Comparison of ENCODE assay signal across 20 cellular contexts in the genomic region with DNA sequence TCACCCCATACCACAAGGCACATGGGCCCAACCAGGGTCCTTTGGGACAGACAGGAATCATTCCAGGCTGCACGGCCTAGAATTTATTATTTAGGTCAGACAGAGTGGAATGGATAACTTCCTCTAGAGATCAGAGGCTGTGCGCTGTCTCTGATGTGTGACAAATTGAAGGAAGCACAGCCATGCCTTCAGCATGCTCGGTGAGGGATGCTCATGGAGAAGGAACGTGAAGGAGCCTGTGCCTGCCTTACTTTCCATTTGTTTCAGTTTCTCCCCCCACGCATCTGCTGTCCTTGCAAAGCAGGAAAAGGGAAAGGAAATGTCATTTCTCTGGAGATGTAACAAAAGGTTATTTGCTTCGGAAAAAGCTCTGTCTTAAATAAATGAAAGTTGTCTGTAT.
"Had no signal": no experiment of that assay in that cellular context is flagged by ENCODE, and none has a peak within 500 bp of the region (broad histone marks: within the 10 kb centered on the region; RNA-seq: fewer than 3 reads in every experiment).

No MANE protein-coding gene starts in this region.

- H3K4me1 ChIP-seq: esophagus squamous epithelium, foreskin keratinocyte, prostate gland, right atrium auricular region, thyroid gland had no signal

- H3K36me3 ChIP-seq: esophagus squamous epithelium, left ventricle myocardium inferior, prostate gland, right atrium auricular region, thyroid gland had no signal

- H3K27me3 ChIP-seq: esophagus squamous epithelium, foreskin keratinocyte, right atrium auricular region, thyroid gland had no signal

- H3K27me3 Mint-ChIP-seq: activated naive CD8-positive, alpha-beta T cell had no signal

- DNase-seq: activated CD4-positive, alpha-beta T cell treated with anti-CD3 and anti-CD28 coated beads, Interleukin-2, amount 50 U/mL, for 48 hours; activated T-cell treated with anti-CD3 and anti-CD28 coated beads for 4 hours; amniotic stem cell; dermis blood vessel endothelial cell; effector memory CD4-positive, alpha-beta T cell; esophagus squamous epithelium; foreskin keratinocyte; glutamatergic neuron; kidney; left ventricle myocardium inferior; mammary epithelial cell; stimulated activated CD4-positive, alpha-beta T cell treated with anti-CD3 and anti-CD28 coated beads, Interleukin-2, amount 100 ng/mL, for 24 hours; stimulated activated naive CD4-positive, alpha-beta T cell treated with Interleukin-2 at 50 U/mL for 16 hours; thyroid gland had no signal

- H3K4me3 Mint-ChIP-seq: activated naive CD8-positive, alpha-beta T cell; activated T-helper 1 cell treated with anti-CD3 and anti-CD28 coated beads, Interleukin-12 subunit alpha, Interleukin-12 subunit beta, Interleukin-2, Interleukin-4 antibody, amounts not matched to agents 30 ng/mL and 10 ng/mL and 1 ng/mL, durations not matched to agents 14 hours and 24 hours and 36 hours; neural crest cell; T-helper 2 cell treated with Interferon-gamma antibody and Interleukin-4, amounts not matched to agents 5 μg/mL and 100 μg/mL, for 36 hours had no signal

- H3K27ac ChIP-seq: esophagus squamous epithelium, foreskin keratinocyte, left ventricle myocardium inferior, prostate gland, right atrium auricular region, thyroid gland had no signal

- ATAC-seq: foreskin keratinocyte had no signal

- H3K9me3 ChIP-seq: esophagus squamous epithelium, left ventricle myocardium inferior, prostate gland, right atrium auricular region, thyroid gland had no signal

- H3K27ac Mint-ChIP-seq: activated naive CD8-positive, alpha-beta T cell; activated T-helper 1 cell treated with anti-CD3 and anti-CD28 coated beads, Interleukin-12 subunit alpha, Interleukin-12 subunit beta, Interleukin-2, Interleukin-4 antibody, amounts not matched to agents 30 ng/mL and 10 ng/mL and 1 ng/mL, durations not matched to agents 14 hours and 24 hours and 36 hours; T-helper 2 cell treated with Interferon-gamma antibody and Interleukin-4, amounts not matched to agents 5 μg/mL and 100 μg/mL, for 36 hours had no signal

- H3K36me3 Mint-ChIP-seq: activated naive CD8-positive, alpha-beta T cell had no signal

- H3K9me3 Mint-ChIP-seq: activated T-helper 1 cell treated with anti-CD3 and anti-CD28 coated beads, Interleukin-12 subunit alpha, Interleukin-12 subunit beta, Interleukin-2, Interleukin-4 antibody, amounts not matched to agents 30 ng/mL and 10 ng/mL and 1 ng/mL, durations not matched to agents 14 hours and 24 hours and 36 hours; T-helper 2 cell treated with Interferon-gamma antibody and Interleukin-4, amounts not matched to agents 5 μg/mL and 100 μg/mL, for 36 hours had no signal

- H3K4me3 ChIP-seq: esophagus squamous epithelium, left ventricle myocardium inferior, prostate gland, right atrium auricular region, thyroid gland had no signal
